Comparison of ENCODE assay signal across 1 cellular context in the genomic region with DNA sequence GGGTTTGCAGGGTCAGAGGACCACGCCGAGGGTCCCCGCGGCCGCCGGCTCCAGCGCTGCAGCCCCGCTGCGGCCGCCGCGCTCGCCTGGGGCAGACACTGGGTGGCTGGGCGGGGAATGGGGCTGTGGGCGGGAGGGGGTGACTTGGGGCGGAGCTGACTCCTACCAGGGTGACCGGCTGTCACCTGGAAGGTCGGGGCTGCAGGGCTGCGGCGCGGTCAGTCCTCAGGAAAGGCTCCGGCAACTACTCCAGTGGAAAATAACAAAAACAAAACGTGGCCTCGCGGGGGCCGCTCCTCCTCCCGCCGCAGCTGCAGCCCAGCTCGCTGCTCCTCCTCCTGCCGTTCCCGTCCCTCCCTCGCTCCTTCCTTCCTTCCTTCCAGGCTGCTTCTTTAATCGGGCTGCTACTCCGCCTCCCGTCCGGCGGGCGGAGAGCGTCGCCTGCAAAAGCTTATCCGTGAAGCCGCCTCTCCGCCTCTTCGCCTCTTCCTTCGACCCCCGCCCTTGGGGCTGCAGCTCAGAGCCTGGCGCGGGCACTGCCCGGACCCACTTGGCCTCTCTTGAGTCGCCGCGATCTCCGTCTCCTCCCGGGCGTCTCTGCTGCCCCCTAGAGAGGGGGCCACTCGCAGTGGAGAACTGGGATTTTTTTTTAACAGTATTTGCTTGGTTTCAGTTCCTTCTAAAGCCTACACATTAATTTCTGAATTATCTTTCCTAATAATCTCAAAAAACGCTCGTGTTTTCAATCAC.
TF ChIP-seq lines count a peak whose summit lies in the region.

A gene with protein sequence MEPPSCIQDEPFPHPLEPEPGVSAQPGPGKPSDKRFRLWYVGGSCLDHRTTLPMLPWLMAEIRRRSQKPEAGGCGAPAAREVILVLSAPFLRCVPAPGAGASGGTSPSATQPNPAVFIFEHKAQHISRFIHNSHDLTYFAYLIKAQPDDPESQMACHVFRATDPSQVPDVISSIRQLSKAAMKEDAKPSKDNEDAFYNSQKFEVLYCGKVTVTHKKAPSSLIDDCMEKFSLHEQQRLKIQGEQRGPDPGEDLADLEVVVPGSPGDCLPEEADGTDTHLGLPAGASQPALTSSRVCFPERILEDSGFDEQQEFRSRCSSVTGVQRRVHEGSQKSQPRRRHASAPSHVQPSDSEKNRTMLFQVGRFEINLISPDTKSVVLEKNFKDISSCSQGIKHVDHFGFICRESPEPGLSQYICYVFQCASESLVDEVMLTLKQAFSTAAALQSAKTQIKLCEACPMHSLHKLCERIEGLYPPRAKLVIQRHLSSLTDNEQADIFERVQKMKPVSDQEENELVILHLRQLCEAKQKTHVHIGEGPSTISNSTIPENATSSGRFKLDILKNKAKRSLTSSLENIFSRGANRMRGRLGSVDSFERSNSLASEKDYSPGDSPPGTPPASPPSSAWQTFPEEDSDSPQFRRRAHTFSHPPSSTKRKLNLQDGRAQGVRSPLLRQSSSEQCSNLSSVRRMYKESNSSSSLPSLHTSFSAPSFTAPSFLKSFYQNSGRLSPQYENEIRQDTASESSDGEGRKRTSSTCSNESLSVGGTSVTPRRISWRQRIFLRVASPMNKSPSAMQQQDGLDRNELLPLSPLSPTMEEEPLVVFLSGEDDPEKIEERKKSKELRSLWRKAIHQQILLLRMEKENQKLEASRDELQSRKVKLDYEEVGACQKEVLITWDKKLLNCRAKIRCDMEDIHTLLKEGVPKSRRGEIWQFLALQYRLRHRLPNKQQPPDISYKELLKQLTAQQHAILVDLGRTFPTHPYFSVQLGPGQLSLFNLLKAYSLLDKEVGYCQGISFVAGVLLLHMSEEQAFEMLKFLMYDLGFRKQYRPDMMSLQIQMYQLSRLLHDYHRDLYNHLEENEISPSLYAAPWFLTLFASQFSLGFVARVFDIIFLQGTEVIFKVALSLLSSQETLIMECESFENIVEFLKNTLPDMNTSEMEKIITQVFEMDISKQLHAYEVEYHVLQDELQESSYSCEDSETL (N-terminal part only) (minus strand): TSS at position 100 of the 750 bp plus-strand sequence. CDS start 402 bp downstream, outside the sequence.

TF ChIP-seq in GM12878, 131 proteins besides CTCF, POLR2A, EP300 and RAD21 (continued from another document and continues in another):
- TF ChIP-seq MEF2B (IDR thresholded peaks at IDR 0.05; ENCODE audit: partially characterized antibody, poor library complexity, severe bottlenecking): peak; percentile 61
- TF ChIP-seq POU2F2 (IDR thresholded peaks at IDR 0.05; ENCODE audit: borderline replicate concordance, low read depth, low read length): peak; percentile 65; the same call in 1 of the 3 replicates
- TF ChIP-seq ZBED1 (IDR thresholded peaks at IDR 0.05; ENCODE audit: borderline replicate concordance): no peak; the same call in 1 of the 2 replicates
- TF ChIP-seq KLF5 (IDR thresholded peaks at IDR 0.05; ENCODE audit: partially characterized antibody): peak; percentile 35
- no peak for TF ChIP-seq ZNF274 (IDR thresholded peaks at IDR 0.05; ENCODE audit: insufficient read depth, insufficient read length)
- TF ChIP-seq FOXM1 (IDR thresholded peaks at IDR 0.05; ENCODE audit: low read depth, low read length): peak; percentile 94
- TF ChIP-seq SP1 (IDR thresholded peaks at IDR 0.05; ENCODE audit: low read depth, low read length): peak; percentile 0
- peak; percentile 66 for TF ChIP-seq JUNB (IDR thresholded peaks at IDR 0.05)
- TF ChIP-seq, protein P1, sequence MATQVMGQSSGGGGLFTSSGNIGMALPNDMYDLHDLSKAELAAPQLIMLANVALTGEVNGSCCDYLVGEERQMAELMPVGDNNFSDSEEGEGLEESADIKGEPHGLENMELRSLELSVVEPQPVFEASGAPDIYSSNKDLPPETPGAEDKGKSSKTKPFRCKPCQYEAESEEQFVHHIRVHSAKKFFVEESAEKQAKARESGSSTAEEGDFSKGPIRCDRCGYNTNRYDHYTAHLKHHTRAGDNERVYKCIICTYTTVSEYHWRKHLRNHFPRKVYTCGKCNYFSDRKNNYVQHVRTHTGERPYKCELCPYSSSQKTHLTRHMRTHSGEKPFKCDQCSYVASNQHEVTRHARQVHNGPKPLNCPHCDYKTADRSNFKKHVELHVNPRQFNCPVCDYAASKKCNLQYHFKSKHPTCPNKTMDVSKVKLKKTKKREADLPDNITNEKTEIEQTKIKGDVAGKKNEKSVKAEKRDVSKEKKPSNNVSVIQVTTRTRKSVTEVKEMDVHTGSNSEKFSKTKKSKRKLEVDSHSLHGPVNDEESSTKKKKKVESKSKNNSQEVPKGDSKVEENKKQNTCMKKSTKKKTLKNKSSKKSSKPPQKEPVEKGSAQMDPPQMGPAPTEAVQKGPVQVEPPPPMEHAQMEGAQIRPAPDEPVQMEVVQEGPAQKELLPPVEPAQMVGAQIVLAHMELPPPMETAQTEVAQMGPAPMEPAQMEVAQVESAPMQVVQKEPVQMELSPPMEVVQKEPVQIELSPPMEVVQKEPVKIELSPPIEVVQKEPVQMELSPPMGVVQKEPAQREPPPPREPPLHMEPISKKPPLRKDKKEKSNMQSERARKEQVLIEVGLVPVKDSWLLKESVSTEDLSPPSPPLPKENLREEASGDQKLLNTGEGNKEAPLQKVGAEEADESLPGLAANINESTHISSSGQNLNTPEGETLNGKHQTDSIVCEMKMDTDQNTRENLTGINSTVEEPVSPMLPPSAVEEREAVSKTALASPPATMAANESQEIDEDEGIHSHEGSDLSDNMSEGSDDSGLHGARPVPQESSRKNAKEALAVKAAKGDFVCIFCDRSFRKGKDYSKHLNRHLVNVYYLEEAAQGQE (IDR thresholded peaks at IDR 0.05; ENCODE audit: low read depth, low read length): peak; percentile 39; the same call in 1 of the 2 replicates
- TF ChIP-seq, protein P2, sequence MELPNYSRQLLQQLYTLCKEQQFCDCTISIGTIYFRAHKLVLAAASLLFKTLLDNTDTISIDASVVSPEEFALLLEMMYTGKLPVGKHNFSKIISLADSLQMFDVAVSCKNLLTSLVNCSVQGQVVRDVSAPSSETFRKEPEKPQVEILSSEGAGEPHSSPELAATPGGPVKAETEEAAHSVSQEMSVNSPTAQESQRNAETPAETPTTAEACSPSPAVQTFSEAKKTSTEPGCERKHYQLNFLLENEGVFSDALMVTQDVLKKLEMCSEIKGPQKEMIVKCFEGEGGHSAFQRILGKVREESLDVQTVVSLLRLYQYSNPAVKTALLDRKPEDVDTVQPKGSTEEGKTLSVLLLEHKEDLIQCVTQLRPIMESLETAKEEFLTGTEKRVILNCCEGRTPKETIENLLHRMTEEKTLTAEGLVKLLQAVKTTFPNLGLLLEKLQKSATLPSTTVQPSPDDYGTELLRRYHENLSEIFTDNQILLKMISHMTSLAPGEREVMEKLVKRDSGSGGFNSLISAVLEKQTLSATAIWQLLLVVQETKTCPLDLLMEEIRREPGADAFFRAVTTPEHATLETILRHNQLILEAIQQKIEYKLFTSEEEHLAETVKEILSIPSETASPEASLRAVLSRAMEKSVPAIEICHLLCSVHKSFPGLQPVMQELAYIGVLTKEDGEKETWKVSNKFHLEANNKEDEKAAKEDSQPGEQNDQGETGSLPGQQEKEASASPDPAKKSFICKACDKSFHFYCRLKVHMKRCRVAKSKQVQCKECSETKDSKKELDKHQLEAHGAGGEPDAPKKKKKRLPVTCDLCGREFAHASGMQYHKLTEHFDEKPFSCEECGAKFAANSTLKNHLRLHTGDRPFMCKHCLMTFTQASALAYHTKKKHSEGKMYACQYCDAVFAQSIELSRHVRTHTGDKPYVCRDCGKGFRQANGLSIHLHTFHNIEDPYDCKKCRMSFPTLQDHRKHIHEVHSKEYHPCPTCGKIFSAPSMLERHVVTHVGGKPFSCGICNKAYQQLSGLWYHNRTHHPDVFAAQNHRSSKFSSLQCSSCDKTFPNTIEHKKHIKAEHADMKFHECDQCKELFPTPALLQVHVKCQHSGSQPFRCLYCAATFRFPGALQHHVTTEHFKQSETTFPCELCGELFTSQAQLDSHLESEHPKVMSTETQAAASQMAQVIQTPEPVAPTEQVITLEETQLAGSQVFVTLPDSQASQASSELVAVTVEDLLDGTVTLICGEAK (IDR thresholded peaks at IDR 0.05; ENCODE audit: borderline replicate concordance): no peak
- TF ChIP-seq NBN (IDR thresholded peaks at IDR 0.05): peak; percentile 95; the same call in 1 of the 2 replicates
- TF ChIP-seq, protein P3, sequence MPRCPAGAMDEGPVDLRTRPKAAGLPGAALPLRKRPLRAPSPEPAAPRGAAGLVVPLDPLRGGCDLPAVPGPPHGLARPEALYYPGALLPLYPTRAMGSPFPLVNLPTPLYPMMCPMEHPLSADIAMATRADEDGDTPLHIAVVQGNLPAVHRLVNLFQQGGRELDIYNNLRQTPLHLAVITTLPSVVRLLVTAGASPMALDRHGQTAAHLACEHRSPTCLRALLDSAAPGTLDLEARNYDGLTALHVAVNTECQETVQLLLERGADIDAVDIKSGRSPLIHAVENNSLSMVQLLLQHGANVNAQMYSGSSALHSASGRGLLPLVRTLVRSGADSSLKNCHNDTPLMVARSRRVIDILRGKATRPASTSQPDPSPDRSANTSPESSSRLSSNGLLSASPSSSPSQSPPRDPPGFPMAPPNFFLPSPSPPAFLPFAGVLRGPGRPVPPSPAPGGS (IDR thresholded peaks at IDR 0.05; ENCODE audit: borderline replicate concordance, insufficient read depth, low read depth, low read length, poor library complexity, severe bottlenecking): peak; percentile 76
- TF ChIP-seq BHLHE40 (IDR thresholded peaks at IDR 0.05; ENCODE audit: borderline replicate concordance in 1 of 2, low read depth in 2 of 2, low read length in 1 of 2): peak in 1 of 2 experiments; percentile 37; a peak in 1 of 4 replicates
- peak; percentile 91 for TF ChIP-seq RCOR1 (conservative IDR thresholded peaks at IDR 0.05; ENCODE audit: low read depth, low read length)
- no peak; the same call in 1 of the 2 replicates for TF ChIP-seq TCF3 (IDR thresholded peaks at IDR 0.05; ENCODE audit: borderline replicate concordance, insufficient read depth, low read depth, low read length)
- peak; percentile 93 for TF ChIP-seq SPI1 (IDR thresholded peaks at IDR 0.05; ENCODE audit: borderline replicate concordance, insufficient read depth, low read depth, low read length)
- TF ChIP-seq, protein P4, sequence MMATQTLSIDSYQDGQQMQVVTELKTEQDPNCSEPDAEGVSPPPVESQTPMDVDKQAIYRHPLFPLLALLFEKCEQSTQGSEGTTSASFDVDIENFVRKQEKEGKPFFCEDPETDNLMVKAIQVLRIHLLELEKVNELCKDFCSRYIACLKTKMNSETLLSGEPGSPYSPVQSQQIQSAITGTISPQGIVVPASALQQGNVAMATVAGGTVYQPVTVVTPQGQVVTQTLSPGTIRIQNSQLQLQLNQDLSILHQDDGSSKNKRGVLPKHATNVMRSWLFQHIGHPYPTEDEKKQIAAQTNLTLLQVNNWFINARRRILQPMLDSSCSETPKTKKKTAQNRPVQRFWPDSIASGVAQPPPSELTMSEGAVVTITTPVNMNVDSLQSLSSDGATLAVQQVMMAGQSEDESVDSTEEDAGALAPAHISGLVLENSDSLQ (IDR thresholded peaks at IDR 0.05): no peak
- peak; percentile 52; the same call in 1 of the 2 replicates for TF ChIP-seq SMC3 (IDR thresholded peaks at IDR 0.05; ENCODE audit: borderline replicate concordance, low read length)
- TF ChIP-seq NR2C1 (IDR thresholded peaks at IDR 0.05): no peak
- no peak for TF ChIP-seq RFX5 (IDR thresholded peaks at IDR 0.05; ENCODE audit: low read depth, low read length)
- TF ChIP-seq MEF2A (IDR thresholded peaks at IDR 0.05; ENCODE audit: insufficient read depth, low read depth, low read length): peak; percentile 80
- TF ChIP-seq MTA2 (IDR thresholded peaks at IDR 0.05; ENCODE audit: low read depth): peak; percentile 78
- TF ChIP-seq RAD51 (IDR thresholded peaks at IDR 0.05): no peak
- TF ChIP-seq, protein P5, sequence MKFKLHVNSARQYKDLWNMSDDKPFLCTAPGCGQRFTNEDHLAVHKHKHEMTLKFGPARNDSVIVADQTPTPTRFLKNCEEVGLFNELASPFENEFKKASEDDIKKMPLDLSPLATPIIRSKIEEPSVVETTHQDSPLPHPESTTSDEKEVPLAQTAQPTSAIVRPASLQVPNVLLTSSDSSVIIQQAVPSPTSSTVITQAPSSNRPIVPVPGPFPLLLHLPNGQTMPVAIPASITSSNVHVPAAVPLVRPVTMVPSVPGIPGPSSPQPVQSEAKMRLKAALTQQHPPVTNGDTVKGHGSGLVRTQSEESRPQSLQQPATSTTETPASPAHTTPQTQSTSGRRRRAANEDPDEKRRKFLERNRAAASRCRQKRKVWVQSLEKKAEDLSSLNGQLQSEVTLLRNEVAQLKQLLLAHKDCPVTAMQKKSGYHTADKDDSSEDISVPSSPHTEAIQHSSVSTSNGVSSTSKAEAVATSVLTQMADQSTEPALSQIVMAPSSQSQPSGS (IDR thresholded peaks at IDR 0.05; ENCODE audit: low read length): peak; percentile 50; the same call in 1 of the 2 replicates
- no peak for TF ChIP-seq HDAC2 (IDR thresholded peaks at IDR 0.05)
- TF ChIP-seq ZNF217 (IDR thresholded peaks at IDR 0.05): no peak
- TF ChIP-seq IRF4 (IDR thresholded peaks at IDR 0.05; ENCODE audit: low read depth, low read length): peak; percentile 95
- peak; percentile 73; the same call in 1 of the 2 replicates for TF ChIP-seq RB1 (IDR thresholded peaks at IDR 0.05; ENCODE audit: borderline replicate concordance)
- no peak for TF ChIP-seq GABPA (IDR thresholded peaks at IDR 0.05; ENCODE audit: low read depth)
- TF ChIP-seq STAT3 (IDR thresholded peaks at IDR 0.05; ENCODE audit: low read depth, low read length): no peak
- TF ChIP-seq SMARCA5 (IDR thresholded peaks at IDR 0.05): peak; percentile 82; the same call in 1 of the 2 replicates
- peak; percentile 39; the same call in 1 of the 2 replicates for TF ChIP-seq TCF7 (IDR thresholded peaks at IDR 0.05; ENCODE audit: borderline replicate concordance)
- TF ChIP-seq NRF1 (conservative IDR thresholded peaks at IDR 0.05; ENCODE audit: low read depth, low read length): no peak
- TF ChIP-seq, protein P6, sequence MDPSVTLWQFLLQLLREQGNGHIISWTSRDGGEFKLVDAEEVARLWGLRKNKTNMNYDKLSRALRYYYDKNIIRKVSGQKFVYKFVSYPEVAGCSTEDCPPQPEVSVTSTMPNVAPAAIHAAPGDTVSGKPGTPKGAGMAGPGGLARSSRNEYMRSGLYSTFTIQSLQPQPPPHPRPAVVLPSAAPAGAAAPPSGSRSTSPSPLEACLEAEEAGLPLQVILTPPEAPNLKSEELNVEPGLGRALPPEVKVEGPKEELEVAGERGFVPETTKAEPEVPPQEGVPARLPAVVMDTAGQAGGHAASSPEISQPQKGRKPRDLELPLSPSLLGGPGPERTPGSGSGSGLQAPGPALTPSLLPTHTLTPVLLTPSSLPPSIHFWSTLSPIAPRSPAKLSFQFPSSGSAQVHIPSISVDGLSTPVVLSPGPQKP (IDR thresholded peaks at IDR 0.05; ENCODE audit: low read depth, low read length): no peak
- TF ChIP-seq SRF (IDR thresholded peaks at IDR 0.05; ENCODE audit: low read depth in 2 of 2, low read length in 2 of 2): no peak
- no peak for TF ChIP-seq CBX3 (IDR thresholded peaks at IDR 0.05; ENCODE audit: borderline replicate concordance, low read depth)
- no peak for TF ChIP-seq SUPT20H (IDR thresholded peaks at IDR 0.05; ENCODE audit: borderline replicate concordance, control insufficient read depth, low read depth, low read length)
- TF ChIP-seq, protein P7, sequence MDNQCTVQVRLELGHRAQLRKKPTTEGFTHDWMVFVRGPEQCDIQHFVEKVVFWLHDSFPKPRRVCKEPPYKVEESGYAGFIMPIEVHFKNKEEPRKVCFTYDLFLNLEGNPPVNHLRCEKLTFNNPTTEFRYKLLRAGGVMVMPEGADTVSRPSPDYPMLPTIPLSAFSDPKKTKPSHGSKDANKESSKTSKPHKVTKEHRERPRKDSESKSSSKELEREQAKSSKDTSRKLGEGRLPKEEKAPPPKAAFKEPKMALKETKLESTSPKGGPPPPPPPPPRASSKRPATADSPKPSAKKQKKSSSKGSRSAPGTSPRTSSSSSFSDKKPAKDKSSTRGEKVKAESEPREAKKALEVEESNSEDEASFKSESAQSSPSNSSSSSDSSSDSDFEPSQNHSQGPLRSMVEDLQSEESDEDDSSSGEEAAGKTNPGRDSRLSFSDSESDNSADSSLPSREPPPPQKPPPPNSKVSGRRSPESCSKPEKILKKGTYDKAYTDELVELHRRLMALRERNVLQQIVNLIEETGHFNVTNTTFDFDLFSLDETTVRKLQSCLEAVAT (IDR thresholded peaks at IDR 0.05): peak; percentile 62; the same call in 1 of the 2 replicates
